In the genomic region with DNA sequence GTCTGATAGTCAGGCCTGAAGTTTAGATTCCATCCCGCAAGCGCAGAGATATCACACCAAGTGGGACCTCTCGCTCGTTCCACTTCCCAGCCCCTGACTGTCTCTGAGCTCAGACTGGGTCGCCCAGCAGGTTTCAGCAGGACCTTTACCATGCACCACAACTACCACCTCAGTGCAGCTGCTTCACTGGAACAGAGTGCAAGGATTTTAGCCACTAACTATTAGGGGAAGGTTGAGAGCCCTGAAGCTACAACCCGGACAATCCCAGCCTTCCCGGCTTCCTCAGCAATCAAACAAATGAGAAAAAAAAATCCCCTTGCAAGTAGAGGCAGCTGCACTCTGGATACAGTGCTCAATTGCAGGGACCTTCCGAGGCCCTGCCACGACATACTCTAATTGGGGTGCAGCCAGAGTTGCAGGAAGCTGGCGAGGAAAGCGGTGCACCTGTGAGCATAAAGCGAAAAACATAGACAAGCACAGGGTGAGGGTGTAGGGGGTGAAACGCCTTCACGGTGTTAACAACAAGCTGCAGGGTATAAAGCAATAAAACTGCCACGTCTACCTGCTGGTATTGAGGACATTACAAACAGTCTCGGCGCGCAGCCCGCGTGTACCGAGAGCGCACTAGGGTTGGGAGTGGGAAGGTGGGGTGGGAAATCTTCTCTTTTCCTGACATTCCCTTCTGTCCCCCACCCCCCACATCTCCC, we compare ENCODE assay signal across 2 cellular contexts.
TF ChIP-seq lines count a peak whose summit lies in the region.

No MANE protein-coding gene starts in this region.

TF ChIP-seq in GM23338, 12 proteins besides CTCF, POLR2A, EP300 and RAD21 (continued from another document):
- TF ChIP-seq, protein P1, sequence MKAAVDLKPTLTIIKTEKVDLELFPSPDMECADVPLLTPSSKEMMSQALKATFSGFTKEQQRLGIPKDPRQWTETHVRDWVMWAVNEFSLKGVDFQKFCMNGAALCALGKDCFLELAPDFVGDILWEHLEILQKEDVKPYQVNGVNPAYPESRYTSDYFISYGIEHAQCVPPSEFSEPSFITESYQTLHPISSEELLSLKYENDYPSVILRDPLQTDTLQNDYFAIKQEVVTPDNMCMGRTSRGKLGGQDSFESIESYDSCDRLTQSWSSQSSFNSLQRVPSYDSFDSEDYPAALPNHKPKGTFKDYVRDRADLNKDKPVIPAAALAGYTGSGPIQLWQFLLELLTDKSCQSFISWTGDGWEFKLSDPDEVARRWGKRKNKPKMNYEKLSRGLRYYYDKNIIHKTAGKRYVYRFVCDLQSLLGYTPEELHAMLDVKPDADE (IDR thresholded peaks at IDR 0.05): no peak
- TF ChIP-seq ZNF114 (CRISPR knock-in tag; IDR thresholded peaks at IDR 0.05) (no peak), CREB1 (CRISPR knock-in tag; IDR thresholded peaks at IDR 0.05; ENCODE audit: low read depth) (no peak), POLR2AphosphoS5 (IDR thresholded peaks at IDR 0.05; ENCODE audit: low read depth) (no peak), JUNB (IDR thresholded peaks at IDR 0.05; ENCODE audit: unreplicated experiment) (no peak), EZH2phosphoT487 (IDR thresholded peaks at IDR 0.05; ENCODE audit: unreplicated experiment) (no peak)
- TF ChIP-seq, protein P2, sequence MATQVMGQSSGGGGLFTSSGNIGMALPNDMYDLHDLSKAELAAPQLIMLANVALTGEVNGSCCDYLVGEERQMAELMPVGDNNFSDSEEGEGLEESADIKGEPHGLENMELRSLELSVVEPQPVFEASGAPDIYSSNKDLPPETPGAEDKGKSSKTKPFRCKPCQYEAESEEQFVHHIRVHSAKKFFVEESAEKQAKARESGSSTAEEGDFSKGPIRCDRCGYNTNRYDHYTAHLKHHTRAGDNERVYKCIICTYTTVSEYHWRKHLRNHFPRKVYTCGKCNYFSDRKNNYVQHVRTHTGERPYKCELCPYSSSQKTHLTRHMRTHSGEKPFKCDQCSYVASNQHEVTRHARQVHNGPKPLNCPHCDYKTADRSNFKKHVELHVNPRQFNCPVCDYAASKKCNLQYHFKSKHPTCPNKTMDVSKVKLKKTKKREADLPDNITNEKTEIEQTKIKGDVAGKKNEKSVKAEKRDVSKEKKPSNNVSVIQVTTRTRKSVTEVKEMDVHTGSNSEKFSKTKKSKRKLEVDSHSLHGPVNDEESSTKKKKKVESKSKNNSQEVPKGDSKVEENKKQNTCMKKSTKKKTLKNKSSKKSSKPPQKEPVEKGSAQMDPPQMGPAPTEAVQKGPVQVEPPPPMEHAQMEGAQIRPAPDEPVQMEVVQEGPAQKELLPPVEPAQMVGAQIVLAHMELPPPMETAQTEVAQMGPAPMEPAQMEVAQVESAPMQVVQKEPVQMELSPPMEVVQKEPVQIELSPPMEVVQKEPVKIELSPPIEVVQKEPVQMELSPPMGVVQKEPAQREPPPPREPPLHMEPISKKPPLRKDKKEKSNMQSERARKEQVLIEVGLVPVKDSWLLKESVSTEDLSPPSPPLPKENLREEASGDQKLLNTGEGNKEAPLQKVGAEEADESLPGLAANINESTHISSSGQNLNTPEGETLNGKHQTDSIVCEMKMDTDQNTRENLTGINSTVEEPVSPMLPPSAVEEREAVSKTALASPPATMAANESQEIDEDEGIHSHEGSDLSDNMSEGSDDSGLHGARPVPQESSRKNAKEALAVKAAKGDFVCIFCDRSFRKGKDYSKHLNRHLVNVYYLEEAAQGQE (IDR thresholded peaks at IDR 0.05; ENCODE audit: unreplicated experiment): no peak

TF ChIP-seq in WTC11, 78 proteins besides CTCF, POLR2A, EP300 and RAD21 (continued from another document):
- TF ChIP-seq, protein P3, sequence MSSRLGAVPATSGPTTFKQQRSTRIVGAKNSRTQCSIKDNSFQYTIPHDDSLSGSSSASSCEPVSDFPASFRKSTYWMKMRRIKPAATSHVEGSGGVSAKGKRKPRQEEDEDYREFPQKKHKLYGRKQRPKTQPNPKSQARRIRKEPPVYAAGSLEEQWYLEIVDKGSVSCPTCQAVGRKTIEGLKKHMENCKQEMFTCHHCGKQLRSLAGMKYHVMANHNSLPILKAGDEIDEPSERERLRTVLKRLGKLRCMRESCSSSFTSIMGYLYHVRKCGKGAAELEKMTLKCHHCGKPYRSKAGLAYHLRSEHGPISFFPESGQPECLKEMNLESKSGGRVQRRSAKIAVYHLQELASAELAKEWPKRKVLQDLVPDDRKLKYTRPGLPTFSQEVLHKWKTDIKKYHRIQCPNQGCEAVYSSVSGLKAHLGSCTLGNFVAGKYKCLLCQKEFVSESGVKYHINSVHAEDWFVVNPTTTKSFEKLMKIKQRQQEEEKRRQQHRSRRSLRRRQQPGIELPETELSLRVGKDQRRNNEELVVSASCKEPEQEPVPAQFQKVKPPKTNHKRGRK (CRISPR knock-in tag; IDR thresholded peaks at IDR 0.05; ENCODE audit: borderline replicate concordance): no peak
- TF ChIP-seq ESRRA (CRISPR knock-in tag; IDR thresholded peaks at IDR 0.05; ENCODE audit: borderline replicate concordance): no peak
- no peak for TF ChIP-seq ZNF219 (CRISPR knock-in tag; IDR thresholded peaks at IDR 0.05; ENCODE audit: borderline replicate concordance)
- no peak for TF ChIP-seq NFYB (CRISPR knock-in tag; conservative IDR thresholded peaks at IDR 0.05; ENCODE audit: low read depth)
- no peak for TF ChIP-seq ETV6 (CRISPR knock-in tag; IDR thresholded peaks at IDR 0.05)
- no peak for TF ChIP-seq ZNF232 (CRISPR knock-in tag; IDR thresholded peaks at IDR 0.05)
